13 cellular contexts compared by ENCODE assay signal in the genomic region with DNA sequence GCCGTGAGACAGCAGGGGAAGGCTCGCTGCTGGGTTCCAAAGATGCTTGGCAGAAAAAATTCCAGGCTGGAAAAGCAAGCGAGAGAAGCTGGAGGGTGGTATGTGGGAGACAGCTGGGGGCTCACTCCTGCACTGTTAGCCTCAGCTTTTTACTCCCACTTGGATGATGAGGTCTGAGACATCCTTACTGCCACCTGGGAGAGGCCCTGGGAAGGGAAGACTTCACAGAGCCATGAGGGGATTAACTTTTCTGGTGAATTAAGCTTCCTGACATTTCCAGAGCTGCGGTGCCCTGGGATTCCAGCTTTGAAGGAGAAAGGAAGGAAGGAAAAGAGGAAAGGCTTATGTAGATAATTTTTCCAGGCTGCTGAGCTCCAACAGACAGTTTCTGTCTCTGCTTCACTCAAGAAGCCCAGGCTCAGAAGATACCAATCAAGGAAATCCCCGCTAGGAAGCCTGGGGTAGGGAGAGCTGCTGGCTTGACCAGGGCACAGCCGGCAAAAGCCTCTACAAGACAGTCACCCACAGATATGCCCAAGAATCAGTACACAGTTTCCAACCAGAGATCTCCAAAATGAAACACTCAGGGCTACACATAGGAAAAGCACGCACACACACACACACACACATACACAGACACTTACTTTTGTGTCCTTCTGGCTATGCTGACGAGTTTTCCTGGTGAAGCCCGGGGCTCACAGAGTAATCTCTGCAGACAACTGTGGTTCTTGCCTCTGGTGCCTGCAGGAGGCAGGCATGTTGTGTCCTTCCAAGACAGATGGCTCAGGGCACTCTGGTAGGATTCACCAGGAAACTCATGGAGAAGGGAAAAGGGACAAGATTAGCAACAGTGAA. TPM values are rescaled to one million over a fixed set of nuclear protein-coding genes. Genes with fewer than 3 reads are reported as not detected.
DNase-seq lines count a peak whose midpoint lies in the region; ATAC-seq and TF ChIP-seq lines count a peak whose summit lies in the region.
"Had no signal": no experiment of that assay in that cellular context is flagged by ENCODE, and none has a peak within 500 bp of the region (broad histone marks: within the 10 kb centered on the region; RNA-seq: fewer than 3 reads in every experiment).

No MANE protein-coding gene starts in this region.

- TF ChIP-seq CTCF in left ventricle myocardium inferior (IDR thresholded peaks at IDR 0.05; ENCODE audit: borderline replicate concordance) (no peak), right atrium auricular region (IDR thresholded peaks at IDR 0.05) (no peak), liver (IDR thresholded peaks at IDR 0.05; ENCODE audit: low read depth, low read length, missing input control) (no peak), adrenal gland (IDR thresholded peaks at IDR 0.05) (no peak)

- H3K36me3 ChIP-seq in left ventricle myocardium inferior (no peaks in the 10 kb centered on the region), right atrium auricular region (no peaks in the 10 kb centered on the region), liver (ENCODE audit: control insufficient read depth in 4 of 4, insufficient read depth in 3 of 4, low read depth in 1 of 4, low read length in 3 of 4) (no peaks in the 10 kb centered on the region), adrenal gland (replicated peaks in 1 of 2) (no peaks in the 10 kb centered on the region)

- H3K27ac ChIP-seq in left ventricle myocardium inferior (replicated peaks) (no peak overlapping the region), right atrium auricular region (no peak overlapping the region), liver (ENCODE audit: low read depth in 1 of 2, low read length in 2 of 2) (peak overlapping the region; percentile 1 to 69), adrenal gland (no peak overlapping the region)

- TF ChIP-seq RAD21 in liver (IDR thresholded peaks at IDR 0.05), result peak in 1 of 2 donors; percentile 12

- H3K4me3 ChIP-seq in left ventricle myocardium inferior (peak overlapping the region; percentile 53), right atrium auricular region (no peak overlapping the region), liver (ENCODE audit: low read depth in 1 of 3, low read length in 3 of 3) (peak overlapping the region in 1 of 3 donors; percentile 6), adrenal gland (no peak overlapping the region)

- no peak for TF ChIP-seq POLR2A in adrenal gland (IDR thresholded peaks at IDR 0.05)

- ATAC-seq in GM21737 (IDR thresholded peaks at IDR 0.05; ENCODE audit: unreplicated experiment) (no peak), HG02763 (IDR thresholded peaks at IDR 0.05; ENCODE audit: unreplicated experiment) (no peak)
- ATAC-seq: stimulated activated naive B cell treated with anti-CD40 and anti-IgM and Interleukin-4, amounts not matched to agents 10 μg/mL and 1 μg/mL and 100 μg/mL, for 72 hours had no signal

- 58% methylated on average over 9 of the region's 9 CpGs for WGBS in liver
- WGBS in adrenal gland, 4 donors, result 55 to 65% (median 60%) methylated on average over 9 of the region's 9 CpGs

- H3K9me3 ChIP-seq in left ventricle myocardium inferior (replicated peaks) (no peaks in the 10 kb centered on the region), right atrium auricular region (no peaks in the 10 kb centered on the region), liver (ENCODE audit: control insufficient read depth in 4 of 4, low read length in 3 of 4) (no peaks in the 10 kb centered on the region), adrenal gland (replicated peaks in 1 of 3) (no peaks in the 10 kb centered on the region)

- in situ Hi-C loops in ACHN (cut with HindIII; ENCODE audit: low pct_ligation_motif_present, low pct_unique_long_range_greater_than_20kb, low sequenced_read_pairs), result no loop called here

- H3K9ac ChIP-seq in liver (ENCODE audit: low read depth in 1 of 2, low read length in 2 of 2), result no peak overlapping the region

- no peak for DNase-seq in left ventricle myocardium inferior
- no peak for DNase-seq in right atrium auricular region (ENCODE audit: low spot score)
- peak; percentile 38 for DNase-seq in cerebellum (ENCODE audit: low spot score)
- no peak for DNase-seq in ACHN
- DNase-seq in adrenal gland, result no peak
- DNase-seq: NCI-H2171 treated with DMSO at 0.1 percent for 48 hours; stimulated activated naive B cell treated with anti-CD40 and anti-IgM and Interleukin-4, amounts not matched to agents 10 μg/mL and 1 μg/mL and 100 μg/mL, for 72 hours had no signal

- peaks cover 15% of the 10 kb centered on the region for H3K27me3 ChIP-seq in left ventricle myocardium inferior (ENCODE audit: low read depth)
- no peaks in the 10 kb centered on the region for H3K27me3 ChIP-seq in right atrium auricular region
- no peaks in the 10 kb centered on the region for H3K27me3 ChIP-seq in liver (ENCODE audit: control insufficient read depth in 4 of 4, insufficient read depth in 4 of 4, low read length in 3 of 4)
- H3K27me3 ChIP-seq in adrenal gland, result peaks cover 7% of the 10 kb centered on the region

- intact Hi-C loops in left ventricle myocardium inferior (cut with micrococcal nuclease), result loop anchor here (5.0 kb wide), 1 partner anchor 77 kb away; no protein-coding TSS in a partner anchor
- intact Hi-C loops in adrenal gland (cut with DNase I), result loop anchor here (5.0 to 10.0 kb wide), 2 partner anchors 77 to 215 kb away; no protein-coding TSS in a partner anchor

- H3K4me1 ChIP-seq in left ventricle myocardium inferior (peaks cover 32% of the 10 kb centered on the region), right atrium auricular region (peaks cover 0 to 23% of the 10 kb centered on the region in 2 donors), liver (ENCODE audit: control insufficient read depth in 4 of 4, insufficient read depth in 4 of 4, low read length in 3 of 4) (peaks cover 15 to 46% (median 36%) of the 10 kb centered on the region in 4 donors), adrenal gland (replicated peaks in 1 of 2) (peaks cover 3 to 10% of the 10 kb centered on the region in 2 donors)

TF ChIP-seq in liver, 16 proteins besides CTCF, POLR2A, EP300 and RAD21:
- TF ChIP-seq NR2F2 (IDR thresholded peaks at IDR 0.05), result no peak
- TF ChIP-seq, protein P1, sequence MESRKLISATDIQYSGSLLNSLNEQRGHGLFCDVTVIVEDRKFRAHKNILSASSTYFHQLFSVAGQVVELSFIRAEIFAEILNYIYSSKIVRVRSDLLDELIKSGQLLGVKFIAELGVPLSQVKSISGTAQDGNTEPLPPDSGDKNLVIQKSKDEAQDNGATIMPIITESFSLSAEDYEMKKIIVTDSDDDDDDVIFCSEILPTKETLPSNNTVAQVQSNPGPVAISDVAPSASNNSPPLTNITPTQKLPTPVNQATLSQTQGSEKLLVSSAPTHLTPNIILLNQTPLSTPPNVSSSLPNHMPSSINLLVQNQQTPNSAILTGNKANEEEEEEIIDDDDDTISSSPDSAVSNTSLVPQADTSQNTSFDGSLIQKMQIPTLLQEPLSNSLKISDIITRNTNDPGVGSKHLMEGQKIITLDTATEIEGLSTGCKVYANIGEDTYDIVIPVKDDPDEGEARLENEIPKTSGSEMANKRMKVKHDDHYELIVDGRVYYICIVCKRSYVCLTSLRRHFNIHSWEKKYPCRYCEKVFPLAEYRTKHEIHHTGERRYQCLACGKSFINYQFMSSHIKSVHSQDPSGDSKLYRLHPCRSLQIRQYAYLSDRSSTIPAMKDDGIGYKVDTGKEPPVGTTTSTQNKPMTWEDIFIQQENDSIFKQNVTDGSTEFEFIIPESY (IDR thresholded peaks at IDR 0.05), result no peak
- no peak for TF ChIP-seq YY1 (IDR thresholded peaks at IDR 0.05)

RNA-seq across cellular contexts. Expression of a gene that starts 0.9 kb away (rescaled TPM):
- total RNA-seq in left ventricle myocardium inferior (0.36 TPM), right atrium auricular region (1 to 10 TPM in 1 of 2 donors, not detected in 1; 2.0 TPM), cerebellum (5.7 TPM), liver (1 to 10 TPM in 1 of 2 donors, under 1 TPM in 1; 0.23 to 1.5 TPM), adrenal gland (1 to 10 TPM in 1 of 8 donors, under 1 TPM in 5, not detected in 2; 0.11 to 1.7 (median 0.29) TPM)
- polyA plus RNA-seq in liver (1 to 10 TPM in 1 of 2 donors, under 1 TPM in 1; 0.61 to 2.4 TPM), adrenal gland (under 1 TPM; 0.07 to 0.32 (median 0.24) TPM)
- total RNA-seq: activated CD8-positive, alpha-beta memory T cell treated with anti-CD3 and anti-CD28 coated beads for 36 hours; kidney; SK-MEL-5 had no signal

RNA-seq across cellular contexts. Expression of a gene that starts 43.7 kb away (rescaled TPM):
- total RNA-seq in left ventricle myocardium inferior, result 19.2 TPM
- 10 to 100 TPM; 45.8 to 55.2 TPM for total RNA-seq in right atrium auricular region
- total RNA-seq in cerebellum, result 38.5 TPM
- total RNA-seq in liver, result 10 to 100 TPM; 10.0 to 22.0 TPM
- 1 to 10 TPM; 7.5 to 9.2 TPM for polyA plus RNA-seq in liver
- total RNA-seq in adrenal gland, result 100 to 1,000 TPM in 2 of 8 donors, 10 to 100 TPM in 6; 33.9 to 141 (median 47.8) TPM
- polyA plus RNA-seq in adrenal gland, result 10 to 100 TPM; 12.3 to 49.8 (median 22.7) TPM

Comparison
In these comparisons a context has a peak if more than half of its experiments do, and no peak if none do; other contexts are left out.
1. H3K27ac ChIP-seq: peak in liver (2 of 2); none in left ventricle myocardium inferior (single experiment), right atrium auricular region (0 of 2) and adrenal gland (0 of 5).